ENCODE assay signal across 14 cellular contexts in the genomic region with DNA sequence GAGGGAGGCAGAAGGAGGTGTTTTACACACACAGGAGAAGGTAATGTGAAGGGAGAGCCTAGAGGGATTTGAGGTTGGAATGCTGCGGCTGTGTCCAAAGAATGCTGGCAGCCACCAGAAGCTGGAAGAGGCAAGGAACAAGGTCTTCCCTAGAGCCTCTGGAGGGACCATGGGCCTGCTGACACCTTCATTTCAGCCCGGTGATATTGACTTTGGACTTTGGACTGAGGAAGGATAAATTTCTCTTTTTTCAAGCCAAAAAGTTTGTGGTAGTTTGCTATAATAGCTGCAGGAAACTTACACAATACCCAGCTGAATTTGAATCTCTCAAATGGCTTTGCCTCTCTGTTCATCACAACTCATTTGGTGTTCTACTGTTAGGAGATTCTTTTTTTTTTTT. TPM values are rescaled to one million over a fixed set of nuclear protein-coding genes. Genes with fewer than 3 reads are reported as not detected.
DNase-seq lines count a peak whose midpoint lies in the region; ATAC-seq, FAIRE-seq and TF ChIP-seq lines count a peak whose summit lies in the region.
"Had no signal": no experiment of that assay in that cellular context is flagged by ENCODE, and none has a peak within 500 bp of the region (broad histone marks: within the 10 kb centered on the region; RNA-seq: fewer than 3 reads in every experiment).

No MANE protein-coding gene starts in this region.

- ATAC-seq in HepG2 (peak; percentile 38; the same call in 1 of the 3 replicates), gastrocnemius medialis (peak in 1 of 2 donors; percentile 32)
- ATAC-seq: GM23338 had no signal

- TF ChIP-seq RAD21 in HepG2 (CRISPR knock-in tag; IDR thresholded peaks at IDR 0.05) = no peak

- H3K4me1 ChIP-seq in HepG2 (ENCODE audit: insufficient read depth, low read length) = peaks cover 11% of the 10 kb centered on the region
- H3K4me1 ChIP-seq in gastrocnemius medialis = peaks cover 5 to 26% of the 10 kb centered on the region in 2 donors
- H3K4me1 ChIP-seq: BLaER1 treated with 17β-estradiol and CSF1 and Interleukin-3, amounts not matched to agents 10 nM and 100 nM had no signal

- no TSS peak for BruUV-seq in HepG2 (replicated peaks; lab: Mats Ljungman, UMichigan)

- 94% methylated on average over 1 of the region's 2 CpGs for WGBS in HepG2 (ENCODE audit: low lambda C conversion rate)

- no peak overlapping the region for H3K4me2 ChIP-seq in HepG2 (ENCODE audit: low read depth, low read length)
- H3K4me2 ChIP-seq: BLaER1 treated with 17β-estradiol and CSF1 and Interleukin-3, amounts not matched to agents 10 nM and 100 nM; GM23338 had no signal

- intact Hi-C loops in HepG2 (cut with micrococcal nuclease; ENCODE audit: unreplicated experiment) = no loop called here
- intact Hi-C loops in gastrocnemius medialis (cut with DNase I; ENCODE audit: low total_unique reads) = no loop called here

- in situ Hi-C loops in HepG2 (cut with HindIII; ENCODE audit: extremely low pct_ligation_motif_present, low pct_unique_long_range_greater_than_20kb) (no loop called here), gastrocnemius medialis (cut with MboI; ENCODE audit: low sequenced_read_pairs in 4 of 4) (no loop called here)

- H2AFZ ChIP-seq in HepG2 (ENCODE audit: low read length) = no peak overlapping the region
- H2AFZ ChIP-seq: GM23338 had no signal

- TF ChIP-seq CTCF in HepG2 (CRISPR knock-in tag; IDR thresholded peaks at IDR 0.05) (no peak), gastrocnemius medialis (IDR thresholded peaks at IDR 0.05 in 4 of 5, conservative IDR thresholded peaks at IDR 0.05 in 1 of 5) (no peak)

- no peaks in the 10 kb centered on the region for H3K9me3 ChIP-seq in HepG2 (ENCODE audit: low read length)
- no peaks in the 10 kb centered on the region for H3K9me3 ChIP-seq in gastrocnemius medialis
- H3K9me3 ChIP-seq: BLaER1 treated with 17β-estradiol and CSF1 and Interleukin-3, amounts not matched to agents 10 nM and 100 nM had no signal

- POLR2A ChIA-PET in HepG2 (lab: Yijun Ruan, JAX) = no interaction called here

- H3K27me3 ChIP-seq in HepG2 (ENCODE audit: control insufficient read depth in 1 of 2, insufficient read depth in 2 of 2, low read length in 2 of 2) (no peaks in the 10 kb centered on the region), gastrocnemius medialis (no peaks in the 10 kb centered on the region)
- H3K27me3 ChIP-seq: BLaER1 treated with 17β-estradiol and CSF1 and Interleukin-3, amounts not matched to agents 10 nM and 100 nM had no signal

- TF ChIP-seq EP300 in HepG2 (IDR thresholded peaks at IDR 0.05; ENCODE audit: low read depth in 2 of 2, low read length in 2 of 2) = no peak
- TF ChIP-seq EP300 in HepG2 (CRISPR knock-in tag; IDR thresholded peaks at IDR 0.05; ENCODE audit: borderline replicate concordance) = no peak

- TF ChIP-seq POLR2A in HepG2 (IDR thresholded peaks at IDR 0.05; ENCODE audit: insufficient read depth in 1 of 2, low read depth in 2 of 2, low read length in 2 of 2) = no peak
- TF ChIP-seq POLR2A in gastrocnemius medialis (IDR thresholded peaks at IDR 0.05) = no peak

- CTCF ChIA-PET in HepG2 (lab: Yijun Ruan, JAX; ENCODE audit: low intra/inter-chr PET ratio, low total read pairs) = no interaction called here

- H3K4me3 ChIP-seq in HepG2 (replicated peaks in 1 of 3; ENCODE audit: insufficient read depth in 1 of 3, low read depth in 2 of 3, low read length in 3 of 3) (no peak overlapping the region), gastrocnemius medialis (no peak overlapping the region)
- H3K4me3 ChIP-seq: BLaER1 treated with 17β-estradiol and CSF1 and Interleukin-3, amounts not matched to agents 10 nM and 100 nM; GM23338 had no signal

- DNase-seq in GF-D8 (lab: John Stamatoyannopoulos, UW) (peak; percentile 18), NOMO-1 treated with DMSO at 0.1 percent for 48 hours (lab: John Stamatoyannopoulos, UW; ENCODE audit: unreplicated experiment) (peak; percentile 52), HepG2 (ENCODE audit: low spot score) (peak; percentile 4), gastrocnemius medialis (peak in 1 of 2 donors; percentile 35), NCI-H1105 treated with DMSO at 0.1 percent for 48 hours (lab: John Stamatoyannopoulos, UW) (no peak), hepatic stellate cell (ENCODE audit: low spot score) (no peak), COLO668 (lab: John Stamatoyannopoulos, UW; ENCODE audit: unreplicated experiment) (no peak)
- DNase-seq: ACHN; CD4-positive, CD25-positive, alpha-beta regulatory T cell; DMS79; H7 had no signal

- H4K20me1 ChIP-seq in HepG2 (ENCODE audit: insufficient read depth, low read length) = no peaks in the 10 kb centered on the region
- H4K20me1 ChIP-seq: BLaER1 treated with 17β-estradiol and CSF1 and Interleukin-3, amounts not matched to agents 10 nM and 100 nM had no signal

- no peak overlapping the region for H3K9ac ChIP-seq in HepG2 (ENCODE audit: insufficient read depth, low read depth, low read length)
- H3K9ac ChIP-seq: BLaER1 treated with 17β-estradiol and CSF1 and Interleukin-3, amounts not matched to agents 10 nM and 100 nM had no signal

- H3K79me2 ChIP-seq in HepG2 (ENCODE audit: insufficient read depth, low read length) = no peaks in the 10 kb centered on the region

- FAIRE-seq in HepG2 (lab: Jason Lieb, UNC) = no peak
- FAIRE-seq: GM12892 had no signal

- no peak overlapping the region for H3K27ac ChIP-seq in HepG2 (ENCODE audit: extremely low read length, insufficient read depth, low read length)
- peak overlapping the region; percentile 64 to 78 (median 74) for H3K27ac ChIP-seq in gastrocnemius medialis
- H3K27ac ChIP-seq: BLaER1 treated with 17β-estradiol and CSF1 and Interleukin-3, amounts not matched to agents 10 nM and 100 nM had no signal

- H3K36me3 ChIP-seq in HepG2 (replicated peaks in 1 of 2; ENCODE audit: control insufficient read depth in 1 of 2, insufficient read depth in 2 of 2, low read length in 2 of 2) = peaks cover 5 to 67% of the 10 kb centered on the region in 2 experiments; a peak in 4 of 5 replicates
- H3K36me3 ChIP-seq in gastrocnemius medialis = peaks cover 0 to 81% of the 10 kb centered on the region in 2 donors

TF ChIP-seq in HepG2, 621 proteins besides CTCF, POLR2A, EP300 and RAD21:
- TF ChIP-seq HNF4A (CRISPR knock-in tag; IDR thresholded peaks at IDR 0.05) = peak; percentile 47
- TF ChIP-seq, protein P1, sequence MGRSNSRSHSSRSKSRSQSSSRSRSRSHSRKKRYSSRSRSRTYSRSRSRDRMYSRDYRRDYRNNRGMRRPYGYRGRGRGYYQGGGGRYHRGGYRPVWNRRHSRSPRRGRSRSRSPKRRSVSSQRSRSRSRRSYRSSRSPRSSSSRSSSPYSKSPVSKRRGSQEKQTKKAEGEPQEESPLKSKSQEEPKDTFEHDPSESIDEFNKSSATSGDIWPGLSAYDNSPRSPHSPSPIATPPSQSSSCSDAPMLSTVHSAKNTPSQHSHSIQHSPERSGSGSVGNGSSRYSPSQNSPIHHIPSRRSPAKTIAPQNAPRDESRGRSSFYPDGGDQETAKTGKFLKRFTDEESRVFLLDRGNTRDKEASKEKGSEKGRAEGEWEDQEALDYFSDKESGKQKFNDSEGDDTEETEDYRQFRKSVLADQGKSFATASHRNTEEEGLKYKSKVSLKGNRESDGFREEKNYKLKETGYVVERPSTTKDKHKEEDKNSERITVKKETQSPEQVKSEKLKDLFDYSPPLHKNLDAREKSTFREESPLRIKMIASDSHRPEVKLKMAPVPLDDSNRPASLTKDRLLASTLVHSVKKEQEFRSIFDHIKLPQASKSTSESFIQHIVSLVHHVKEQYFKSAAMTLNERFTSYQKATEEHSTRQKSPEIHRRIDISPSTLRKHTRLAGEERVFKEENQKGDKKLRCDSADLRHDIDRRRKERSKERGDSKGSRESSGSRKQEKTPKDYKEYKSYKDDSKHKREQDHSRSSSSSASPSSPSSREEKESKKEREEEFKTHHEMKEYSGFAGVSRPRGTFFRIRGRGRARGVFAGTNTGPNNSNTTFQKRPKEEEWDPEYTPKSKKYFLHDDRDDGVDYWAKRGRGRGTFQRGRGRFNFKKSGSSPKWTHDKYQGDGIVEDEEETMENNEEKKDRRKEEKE (IDR thresholded peaks at IDR 0.05) = no peak
TF ChIP-seq in HepG2: peak in this region for 1.

RNA-seq across cellular contexts. Expression of gene UBN2, which starts 34.6 kb away (rescaled TPM):
- total RNA-seq in HepG2 (2016; rRNA removed; fragmentation: Illumina TruSeq; extraction: Trizol) (5.6 and 8.0 TPM in 2 replicates), gastrocnemius medialis (10 to 100 TPM; 12.0 to 24.8 (median 17.2) TPM)
- total RNA-seq in HepG2 (2016; cell fraction: cytosol; rRNA removed; fragmentation: Illumina TruSeq; extraction: Trizol; ENCODE audit: low read depth) = 11.1 and 12.3 TPM in 2 replicates
- 4.9 and 8.3 TPM in 2 replicates for total RNA-seq in HepG2 (2016; cell fraction: insoluble cytoplasmic fraction; rRNA removed; fragmentation: Illumina TruSeq; extraction: Trizol)
- 4.9 and 7.4 TPM in 2 replicates for total RNA-seq in HepG2 (2016; cell fraction: membrane; rRNA removed; fragmentation: Illumina TruSeq; extraction: Trizol)
- total RNA-seq in HepG2 (2016; cell fraction: nucleus; rRNA removed; fragmentation: Illumina TruSeq; extraction: Trizol) = 11.1 and 11.4 TPM in 2 replicates
- 4.2 and 5.7 TPM in 2 replicates for polyA plus RNA-seq in HepG2 (2011; rRNA removed)
- 1.5 and 2.2 TPM in 2 replicates for polyA plus RNA-seq in HepG2 (2011; cell fraction: cytosol; rRNA removed)
- 6.1 and 8.1 TPM in 2 replicates for polyA plus RNA-seq in HepG2 (2011; cell fraction: nucleus; rRNA removed)
- polyA plus RNA-seq in HepG2 (2012) = 3.4 and 4.9 TPM in 2 replicates
- 0.10 TPM in 2 replicates for polyA plus RNA-seq in HepG2 (2016; cell fraction: cytosol; fragmentation: Illumina TruSeq; extraction: Trizol; ENCODE audit: low read depth)
- polyA plus RNA-seq in HepG2 (2016; cell fraction: insoluble cytoplasmic fraction; fragmentation: Illumina TruSeq; extraction: Trizol; ENCODE audit: low read depth) = 3.8 and 3.9 TPM in 2 replicates
- polyA plus RNA-seq in HepG2 (2016; cell fraction: membrane; fragmentation: Illumina TruSeq; extraction: Trizol; ENCODE audit: low read depth) = 0.32 and 0.34 TPM in 2 replicates
- polyA plus RNA-seq in HepG2 (2016; cell fraction: nucleus; fragmentation: Illumina TruSeq; extraction: Trizol; ENCODE audit: insufficient read depth, low read depth) = 11.0 and 11.4 TPM in 2 replicates
- polyA minus RNA-seq in HepG2 (2011; rRNA and poly(A)+ RNA removed; ENCODE audit: low replicate concordance) = 7.1 and 9.9 TPM in 2 replicates
- 7.1 and 7.7 TPM in 2 replicates for polyA minus RNA-seq in HepG2 (2011; cell fraction: cytosol; rRNA and poly(A)+ RNA removed)
- polyA minus RNA-seq in HepG2 (2011; cell fraction: nucleus; rRNA and poly(A)+ RNA removed) = 24.6 and 27.4 TPM in 2 replicates

Comparison
In these comparisons a context has a peak if more than half of its experiments do, and no peak if none do; other contexts are left out.
1. DNase-seq: peak in GF-D8 (single experiment), NOMO-1 treated with DMSO at 0.1 percent for 48 hours (single experiment) and HepG2 (single experiment); none in NCI-H1105 treated with DMSO at 0.1 percent for 48 hours (single experiment), hepatic stellate cell (single experiment) and COLO668 (single experiment).